ENCODE assay signal across 24 cellular contexts in the genomic region with DNA sequence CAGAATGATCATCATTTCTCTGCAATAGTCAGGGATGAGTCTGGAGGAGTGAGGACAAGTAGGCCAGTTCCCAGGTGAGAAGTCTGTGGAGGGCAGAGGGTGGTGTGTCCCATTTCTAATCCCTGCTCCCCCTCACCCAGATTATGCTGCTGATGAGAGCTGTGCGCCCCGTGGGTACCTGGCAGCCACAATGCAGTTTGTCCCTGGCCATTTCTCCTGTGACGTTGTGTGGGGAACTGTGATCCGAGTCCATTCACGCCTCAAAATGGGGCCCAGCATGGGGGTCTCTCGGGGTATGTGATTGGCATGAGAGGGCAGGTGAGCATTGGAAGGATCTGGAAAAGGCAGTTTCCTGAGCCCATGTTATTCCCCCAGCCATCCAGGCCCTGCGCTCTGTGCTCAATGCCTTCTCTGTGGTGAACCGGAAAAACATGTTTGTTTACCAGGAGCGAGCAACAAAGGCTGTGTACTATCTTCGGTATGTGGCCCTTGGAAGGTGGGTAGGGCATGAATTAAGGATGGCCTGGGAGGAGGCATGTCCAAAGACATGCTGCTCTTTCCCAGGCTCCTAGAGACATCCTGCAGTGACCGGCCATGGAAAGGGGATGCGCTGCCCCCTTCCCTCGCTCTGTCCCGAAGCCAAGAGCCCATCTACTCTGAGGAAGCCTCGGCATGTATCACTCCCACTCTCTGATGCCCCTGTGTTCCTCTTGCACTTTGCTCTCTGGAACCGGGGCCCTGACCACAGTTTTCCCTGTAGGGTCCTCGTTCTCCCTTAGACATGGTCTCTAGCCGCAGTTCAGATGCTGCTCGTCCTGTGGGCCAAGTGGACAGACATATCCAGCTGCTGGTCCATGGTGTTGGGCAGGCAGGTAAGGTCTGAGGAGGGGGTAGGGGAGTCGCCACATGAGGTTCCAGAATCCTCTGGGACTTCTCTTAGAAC. TPM values are rescaled to one million over a fixed set of nuclear protein-coding genes. Genes with fewer than 3 reads are reported as not detected.
DNase-seq lines count a peak whose midpoint lies in the region; ATAC-seq and FAIRE-seq lines count a peak whose summit lies in the region.
"Had no signal": no experiment of that assay in that cellular context is flagged by ENCODE, and none has a peak within 500 bp of the region (broad histone marks: within the 10 kb centered on the region; RNA-seq: fewer than 3 reads in every experiment).

No MANE protein-coding gene starts in this region.

- no peak overlapping the region for H2AFZ ChIP-seq in trophoblast cell (ENCODE audit: insufficient read depth, low read length, poor library complexity)

- H3K18ac ChIP-seq in trophoblast cell (ENCODE audit: low read length), result peak overlapping the region; percentile 74

- H2BK5ac ChIP-seq in trophoblast cell (ENCODE audit: low read depth, low read length, poor library complexity), result peak overlapping the region; percentile 51

- peak; percentile 23 for FAIRE-seq in urothelium cell line (lab: Jason Lieb, UNC)
- FAIRE-seq: colon had no signal

- H3K4me3 ChIP-seq in ectodermal cell (ENCODE audit: insufficient read depth, low read depth, low read length) (no peak overlapping the region), trophoblast cell (ENCODE audit: low read depth, low read length) (no peak overlapping the region)
- H3K4me3 ChIP-seq: body of pancreas had no signal

- H3K27ac ChIP-seq in ectodermal cell (ENCODE audit: insufficient read depth, low read depth, low read length, poor library complexity, severe bottlenecking) (peak overlapping the region; percentile 28), trophoblast cell (ENCODE audit: low read depth, low read length) (peak overlapping the region; percentile 65)
- H3K27ac ChIP-seq: body of pancreas, WERI-Rb-1 had no signal

- H2BK12ac ChIP-seq in trophoblast cell (ENCODE audit: low read length), result peak overlapping the region; percentile 50

- H3K4me2 ChIP-seq in trophoblast cell (ENCODE audit: low read length), result no peak overlapping the region
- H3K4me2 ChIP-seq: SK-N-SH had no signal

- peak overlapping the region; percentile 65 for H2BK120ac ChIP-seq in trophoblast cell (ENCODE audit: insufficient read depth, low read length, poor library complexity)

- H3K79me2 ChIP-seq in trophoblast cell (ENCODE audit: control insufficient read depth, insufficient read depth, low read length, poor library complexity), result peaks cover 2% of the 10 kb centered on the region

- H3K9me3 Mint-ChIP-seq in activated naive CD4-positive, alpha-beta T cell treated with anti-CD3 and anti-CD28 coated beads, Interleukin-2, amount 50 U/mL, for 72 hours, result no peaks in the 10 kb centered on the region
- H3K9me3 Mint-ChIP-seq: activated T-cell treated with anti-CD3 and anti-CD28 coated beads, Interleukin-2, amount 50 U/mL, for 4 hours had no signal

- H3K36me3 ChIP-seq in ectodermal cell (ENCODE audit: control insufficient read depth, insufficient read depth, low read length) (peaks cover 16% of the 10 kb centered on the region), trophoblast cell (ENCODE audit: control insufficient read depth in 1 of 2, insufficient read depth in 2 of 2, low read length in 2 of 2) (peaks cover 54 to 65% of the 10 kb centered on the region in 2 experiments)

- H3K9me3 ChIP-seq in ectodermal cell (ENCODE audit: control insufficient read depth, low read length) (no peaks in the 10 kb centered on the region), trophoblast cell (ENCODE audit: insufficient read depth, low read depth, low read length) (no peaks in the 10 kb centered on the region)
- H3K9me3 ChIP-seq: body of pancreas, SK-N-SH had no signal

- H3K36me3 Mint-ChIP-seq in activated naive CD4-positive, alpha-beta T cell treated with anti-CD3 and anti-CD28 coated beads, Interleukin-2, amount 50 U/mL, for 72 hours, result no peaks in the 10 kb centered on the region
- H3K36me3 Mint-ChIP-seq: activated naive CD8-positive, alpha-beta T cell had no signal

- no peak for DNase-seq in activated naive CD4-positive, alpha-beta T cell treated with anti-CD3 and anti-CD28 coated beads, Interleukin-2, amount 50 U/mL, for 72 hours (ENCODE audit: low spot score in 2 of 2)
- DNase-seq in activated naive CD4-positive, alpha-beta T cell (lab: John Stamatoyannopoulos, UW), result no peak
- DNase-seq in trophoblast cell (peak; percentile 86 to 96), urothelium cell line (ENCODE audit: low spot score) (no peak), GF-D8 (lab: John Stamatoyannopoulos, UW) (no peak), left colon (no peak)
- DNase-seq: activated CD8-positive, alpha-beta T cell treated with anti-CD3 and anti-CD28 coated beads, Interleukin-2, amount 10 ng/mL, durations not matched to agents 7 days and 5 days; activated T-cell treated with anti-CD3 and anti-CD28 coated beads, Interleukin-2, amount 50 U/mL, for 4 hours; C1 segment of cervical spinal cord; HCEC 1CT; KG1; NCI-H146; NCI-H2171 treated with DMSO at 0.1 percent for 48 hours; NCI-H69; occipital lobe; retina; RPMI8226; SK-N-SH; WERI-Rb-1 had no signal

- no peak overlapping the region for H3K23ac ChIP-seq in trophoblast cell (ENCODE audit: low read length)

- H2AK5ac ChIP-seq in trophoblast cell (ENCODE audit: low read length), result peak overlapping the region; percentile 49

- H3K79me1 ChIP-seq in trophoblast cell (ENCODE audit: low read length), result peaks cover 14% of the 10 kb centered on the region

- H4K91ac ChIP-seq in trophoblast cell (ENCODE audit: low read depth, low read length), result peak overlapping the region; percentile 74

- H3K4me1 ChIP-seq in ectodermal cell (ENCODE audit: control insufficient read depth, insufficient read depth, low read length) (peaks cover 26% of the 10 kb centered on the region), trophoblast cell (ENCODE audit: control insufficient read depth in 1 of 2, insufficient read depth in 2 of 2, low read length in 2 of 2) (peaks cover 18 to 23% of the 10 kb centered on the region in 2 experiments)
- H3K4me1 ChIP-seq: body of pancreas had no signal

- H3K27ac Mint-ChIP-seq in activated naive CD4-positive, alpha-beta T cell treated with anti-CD3 and anti-CD28 coated beads, Interleukin-2, amount 50 U/mL, for 72 hours, result peak overlapping the region; percentile 47 to 50
- H3K27ac Mint-ChIP-seq: activated CD8-positive, alpha-beta T cell treated with anti-CD3 and anti-CD28 coated beads, Interleukin-2, amount 10 ng/mL, durations not matched to agents 7 days and 5 days had no signal

- H3K14ac ChIP-seq in trophoblast cell (ENCODE audit: low read length), result peak overlapping the region; percentile 63

- H3K9ac ChIP-seq in trophoblast cell (ENCODE audit: low read length), result no peak overlapping the region
- H3K9ac ChIP-seq: SK-N-SH had no signal

- WGBS in ectodermal cell, 2 experiments, result 94% methylated on average over 20 of the region's 20 CpGs
- no CpG with 5 or more reads among the region's 20 CpGs for WGBS in trophoblast cell (ENCODE audit: extremely low coverage, insufficient coverage, insufficient read length)

- no peak for ATAC-seq in activated naive CD4-positive, alpha-beta T cell treated with anti-CD3 and anti-CD28 coated beads, Interleukin-2, amount 50 U/mL, for 72 hours
- ATAC-seq in HG02938 (IDR thresholded peaks at IDR 0.05; ENCODE audit: unreplicated experiment) (no peak), left colon (no peak)
- ATAC-seq: activated CD8-positive, alpha-beta T cell treated with anti-CD3 and anti-CD28 coated beads, Interleukin-2, amount 10 ng/mL, durations not matched to agents 7 days and 5 days; activated T-cell treated with anti-CD3 and anti-CD28 coated beads, Interleukin-2, amount 50 U/mL, for 4 hours; body of pancreas had no signal

- intact Hi-C loops in left colon (cut with DNase I, micrococcal nuclease), result no loop called here

- H4K8ac ChIP-seq in trophoblast cell (ENCODE audit: low read depth, low read length), result peak overlapping the region; percentile 64

- H3K4ac ChIP-seq in trophoblast cell (ENCODE audit: low read depth, low read length), result peak overlapping the region; percentile 27

- no peaks in the 10 kb centered on the region for H3K27me3 ChIP-seq in ectodermal cell (ENCODE audit: control insufficient read depth, insufficient read depth, low read length, poor library complexity, severe bottlenecking)
- H3K27me3 ChIP-seq in trophoblast cell (ENCODE audit: insufficient read depth, low read length), result no peaks in the 10 kb centered on the region
- H3K27me3 ChIP-seq: body of pancreas had no signal

- no peak overlapping the region for H4K12ac ChIP-seq in trophoblast cell (ENCODE audit: low read depth, low read length)

RNA-seq across cellular contexts. Expression of a gene that starts 16.4 kb away (rescaled TPM):
- 10 to 100 TPM in 1 of 2 donors, 1 to 10 TPM in 1; 9.2 to 26.3 TPM for total RNA-seq in activated naive CD4-positive, alpha-beta T cell treated with anti-CD3 and anti-CD28 coated beads, Interleukin-2, amount 50 U/mL, for 72 hours
- 29.1 TPM for polyA plus RNA-seq in ectodermal cell (2013, experiment 1 of 4)
- 30.4 TPM for polyA plus RNA-seq in ectodermal cell (2013, experiment 2 of 4)
- 29.4 TPM for polyA plus RNA-seq in ectodermal cell (2013, experiment 3 of 4)
- 28.2 TPM for polyA plus RNA-seq in ectodermal cell (2013, experiment 4 of 4)
- polyA plus RNA-seq in trophoblast cell (2013), result 23.9 and 24.7 TPM in 2 replicates
- total RNA-seq in left colon, result 10 to 100 TPM; 60.9 to 74.3 TPM

RNA-seq across cellular contexts. Expression of a gene that starts 47.6 kb away (rescaled TPM):
- 10 to 100 TPM; 52.1 to 52.2 TPM for total RNA-seq in activated naive CD4-positive, alpha-beta T cell treated with anti-CD3 and anti-CD28 coated beads, Interleukin-2, amount 50 U/mL, for 72 hours
- polyA plus RNA-seq in ectodermal cell (2013, experiment 1 of 4), result 11.3 TPM
- 17.0 TPM for polyA plus RNA-seq in ectodermal cell (2013, experiment 2 of 4)
- 12.8 TPM for polyA plus RNA-seq in ectodermal cell (2013, experiment 3 of 4)
- 13.7 TPM for polyA plus RNA-seq in ectodermal cell (2013, experiment 4 of 4)
- 8.0 and 9.5 TPM in 2 replicates for polyA plus RNA-seq in trophoblast cell (2013)
- total RNA-seq in left colon, result 10 to 100 TPM; 49.5 to 73.2 TPM

RNA-seq across cellular contexts. Expression of a gene that starts 47.7 kb away (rescaled TPM):
- 10 to 100 TPM; 32.8 to 53.9 TPM for total RNA-seq in activated naive CD4-positive, alpha-beta T cell treated with anti-CD3 and anti-CD28 coated beads, Interleukin-2, amount 50 U/mL, for 72 hours
- polyA plus RNA-seq in ectodermal cell (2013, experiment 1 of 4), result 24.8 TPM
- 22.7 TPM for polyA plus RNA-seq in ectodermal cell (2013, experiment 2 of 4)
- 18.6 TPM for polyA plus RNA-seq in ectodermal cell (2013, experiment 3 of 4)
- polyA plus RNA-seq in ectodermal cell (2013, experiment 4 of 4), result 18.9 TPM
- polyA plus RNA-seq in trophoblast cell (2013), result 41.5 and 42.1 TPM in 2 replicates
- 10 to 100 TPM; 39.1 to 39.5 TPM for total RNA-seq in left colon

Comparison
In these comparisons a context has a peak if more than half of its experiments do, and no peak if none do; other contexts are left out.
1. DNase-seq: peak in trophoblast cell (2 of 2); none in activated naive CD4-positive, alpha-beta T cell treated with anti-CD3 and anti-CD28 coated beads, Interleukin-2, amount 50 U/mL, for 72 hours (0 of 2), activated naive CD4-positive, alpha-beta T cell (0 of 4), urothelium cell line (single experiment), GF-D8 (single experiment) and left colon (0 of 2).